1 cellular context compared by ENCODE assay signal in the genomic region with DNA sequence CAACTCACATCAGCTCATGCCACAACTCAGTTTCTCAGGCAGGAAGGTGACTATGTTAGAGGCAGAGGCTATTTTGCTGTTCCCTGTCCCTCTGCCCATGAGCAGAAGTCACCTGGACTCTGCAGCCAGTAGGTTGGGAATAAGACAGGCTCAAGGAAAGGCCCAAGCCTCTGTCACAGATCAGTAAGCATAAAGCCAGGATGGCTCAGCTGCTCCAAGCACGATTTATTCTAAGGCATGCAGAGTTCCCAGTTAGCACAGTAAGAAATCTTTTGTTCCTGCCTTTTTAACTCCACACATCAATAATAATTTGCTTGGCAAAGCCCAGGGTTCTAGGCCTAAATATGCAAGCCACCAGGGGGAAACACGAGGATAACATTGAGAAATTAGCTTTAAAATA.
TF ChIP-seq lines count a peak whose summit lies in the region.

No MANE protein-coding gene starts in this region.

TF ChIP-seq in GM23338, 12 proteins besides CTCF, POLR2A, EP300 and RAD21 (continued from another document):
- TF ChIP-seq, protein P1, sequence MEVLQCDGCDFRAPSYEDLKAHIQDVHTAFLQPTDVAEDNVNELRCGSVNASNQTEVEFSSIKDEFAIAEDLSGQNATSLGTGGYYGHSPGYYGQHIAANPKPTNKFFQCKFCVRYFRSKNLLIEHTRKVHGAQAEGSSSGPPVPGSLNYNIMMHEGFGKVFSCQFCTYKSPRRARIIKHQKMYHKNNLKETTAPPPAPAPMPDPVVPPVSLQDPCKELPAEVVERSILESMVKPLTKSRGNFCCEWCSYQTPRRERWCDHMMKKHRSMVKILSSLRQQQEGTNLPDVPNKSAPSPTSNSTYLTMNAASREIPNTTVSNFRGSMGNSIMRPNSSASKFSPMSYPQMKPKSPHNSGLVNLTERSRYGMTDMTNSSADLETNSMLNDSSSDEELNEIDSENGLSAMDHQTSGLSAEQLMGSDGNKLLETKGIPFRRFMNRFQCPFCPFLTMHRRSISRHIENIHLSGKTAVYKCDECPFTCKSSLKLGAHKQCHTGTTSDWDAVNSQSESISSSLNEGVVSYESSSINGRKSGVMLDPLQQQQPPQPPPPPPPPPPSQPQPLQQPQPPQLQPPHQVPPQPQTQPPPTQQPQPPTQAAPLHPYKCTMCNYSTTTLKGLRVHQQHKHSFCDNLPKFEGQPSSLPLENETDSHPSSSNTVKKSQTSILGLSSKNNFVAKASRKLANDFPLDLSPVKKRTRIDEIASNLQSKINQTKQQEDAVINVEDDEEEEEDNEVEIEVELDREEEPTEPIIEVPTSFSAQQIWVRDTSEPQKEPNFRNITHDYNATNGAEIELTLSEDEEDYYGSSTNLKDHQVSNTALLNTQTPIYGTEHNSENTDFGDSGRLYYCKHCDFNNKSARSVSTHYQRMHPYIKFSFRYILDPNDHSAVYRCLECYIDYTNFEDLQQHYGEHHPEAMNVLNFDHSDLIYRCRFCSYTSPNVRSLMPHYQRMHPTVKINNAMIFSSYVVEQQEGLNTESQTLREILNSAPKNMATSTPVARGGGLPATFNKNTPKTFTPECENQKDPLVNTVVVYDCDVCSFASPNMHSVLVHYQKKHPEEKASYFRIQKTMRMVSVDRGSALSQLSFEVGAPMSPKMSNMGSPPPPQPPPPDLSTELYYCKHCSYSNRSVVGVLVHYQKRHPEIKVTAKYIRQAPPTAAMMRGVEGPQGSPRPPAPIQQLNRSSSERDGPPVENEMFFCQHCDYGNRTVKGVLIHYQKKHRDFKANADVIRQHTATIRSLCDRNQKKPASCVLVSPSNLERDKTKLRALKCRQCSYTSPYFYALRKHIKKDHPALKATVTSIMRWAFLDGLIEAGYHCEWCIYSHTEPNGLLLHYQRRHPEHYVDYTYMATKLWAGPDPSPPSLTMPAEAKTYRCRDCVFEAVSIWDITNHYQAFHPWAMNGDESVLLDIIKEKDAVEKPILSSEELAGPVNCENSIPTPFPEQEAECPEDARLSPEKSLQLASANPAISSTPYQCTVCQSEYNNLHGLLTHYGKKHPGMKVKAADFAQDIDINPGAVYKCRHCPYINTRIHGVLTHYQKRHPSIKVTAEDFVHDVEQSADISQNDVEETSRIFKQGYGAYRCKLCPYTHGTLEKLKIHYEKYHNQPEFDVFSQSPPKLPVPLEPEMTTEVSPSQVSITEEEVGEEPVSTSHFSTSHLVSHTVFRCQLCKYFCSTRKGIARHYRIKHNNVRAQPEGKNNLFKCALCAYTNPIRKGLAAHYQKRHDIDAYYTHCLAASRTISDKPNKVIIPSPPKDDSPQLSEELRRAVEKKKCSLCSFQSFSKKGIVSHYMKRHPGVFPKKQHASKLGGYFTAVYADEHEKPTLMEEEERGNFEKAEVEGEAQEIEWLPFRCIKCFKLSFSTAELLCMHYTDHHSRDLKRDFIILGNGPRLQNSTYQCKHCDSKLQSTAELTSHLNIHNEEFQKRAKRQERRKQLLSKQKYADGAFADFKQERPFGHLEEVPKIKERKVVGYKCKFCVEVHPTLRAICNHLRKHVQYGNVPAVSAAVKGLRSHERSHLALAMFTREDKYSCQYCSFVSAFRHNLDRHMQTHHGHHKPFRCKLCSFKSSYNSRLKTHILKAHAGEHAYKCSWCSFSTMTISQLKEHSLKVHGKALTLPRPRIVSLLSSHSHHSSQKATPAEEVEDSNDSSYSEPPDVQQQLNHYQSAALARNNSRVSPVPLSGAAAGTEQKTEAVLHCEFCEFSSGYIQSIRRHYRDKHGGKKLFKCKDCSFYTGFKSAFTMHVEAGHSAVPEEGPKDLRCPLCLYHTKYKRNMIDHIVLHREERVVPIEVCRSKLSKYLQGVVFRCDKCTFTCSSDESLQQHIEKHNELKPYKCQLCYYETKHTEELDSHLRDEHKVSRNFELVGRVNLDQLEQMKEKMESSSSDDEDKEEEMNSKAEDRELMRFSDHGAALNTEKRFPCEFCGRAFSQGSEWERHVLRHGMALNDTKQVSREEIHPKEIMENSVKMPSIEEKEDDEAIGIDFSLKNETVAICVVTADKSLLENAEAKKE (CRISPR knock-in tag; IDR thresholded peaks at IDR 0.05): no peak
- no peak for TF ChIP-seq ZNF114 (CRISPR knock-in tag; IDR thresholded peaks at IDR 0.05)
- no peak for TF ChIP-seq ZNF331 (CRISPR knock-in tag; IDR thresholded peaks at IDR 0.05; ENCODE audit: low read depth)
- TF ChIP-seq, protein P2, sequence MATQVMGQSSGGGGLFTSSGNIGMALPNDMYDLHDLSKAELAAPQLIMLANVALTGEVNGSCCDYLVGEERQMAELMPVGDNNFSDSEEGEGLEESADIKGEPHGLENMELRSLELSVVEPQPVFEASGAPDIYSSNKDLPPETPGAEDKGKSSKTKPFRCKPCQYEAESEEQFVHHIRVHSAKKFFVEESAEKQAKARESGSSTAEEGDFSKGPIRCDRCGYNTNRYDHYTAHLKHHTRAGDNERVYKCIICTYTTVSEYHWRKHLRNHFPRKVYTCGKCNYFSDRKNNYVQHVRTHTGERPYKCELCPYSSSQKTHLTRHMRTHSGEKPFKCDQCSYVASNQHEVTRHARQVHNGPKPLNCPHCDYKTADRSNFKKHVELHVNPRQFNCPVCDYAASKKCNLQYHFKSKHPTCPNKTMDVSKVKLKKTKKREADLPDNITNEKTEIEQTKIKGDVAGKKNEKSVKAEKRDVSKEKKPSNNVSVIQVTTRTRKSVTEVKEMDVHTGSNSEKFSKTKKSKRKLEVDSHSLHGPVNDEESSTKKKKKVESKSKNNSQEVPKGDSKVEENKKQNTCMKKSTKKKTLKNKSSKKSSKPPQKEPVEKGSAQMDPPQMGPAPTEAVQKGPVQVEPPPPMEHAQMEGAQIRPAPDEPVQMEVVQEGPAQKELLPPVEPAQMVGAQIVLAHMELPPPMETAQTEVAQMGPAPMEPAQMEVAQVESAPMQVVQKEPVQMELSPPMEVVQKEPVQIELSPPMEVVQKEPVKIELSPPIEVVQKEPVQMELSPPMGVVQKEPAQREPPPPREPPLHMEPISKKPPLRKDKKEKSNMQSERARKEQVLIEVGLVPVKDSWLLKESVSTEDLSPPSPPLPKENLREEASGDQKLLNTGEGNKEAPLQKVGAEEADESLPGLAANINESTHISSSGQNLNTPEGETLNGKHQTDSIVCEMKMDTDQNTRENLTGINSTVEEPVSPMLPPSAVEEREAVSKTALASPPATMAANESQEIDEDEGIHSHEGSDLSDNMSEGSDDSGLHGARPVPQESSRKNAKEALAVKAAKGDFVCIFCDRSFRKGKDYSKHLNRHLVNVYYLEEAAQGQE (IDR thresholded peaks at IDR 0.05; ENCODE audit: unreplicated experiment): no peak
- no peak for TF ChIP-seq JUNB (IDR thresholded peaks at IDR 0.05; ENCODE audit: unreplicated experiment)
- no peak for TF ChIP-seq EZH2 (IDR thresholded peaks at IDR 0.05; ENCODE audit: low read depth, unreplicated experiment)
